21 cellular contexts compared by ENCODE assay signal in the genomic region with DNA sequence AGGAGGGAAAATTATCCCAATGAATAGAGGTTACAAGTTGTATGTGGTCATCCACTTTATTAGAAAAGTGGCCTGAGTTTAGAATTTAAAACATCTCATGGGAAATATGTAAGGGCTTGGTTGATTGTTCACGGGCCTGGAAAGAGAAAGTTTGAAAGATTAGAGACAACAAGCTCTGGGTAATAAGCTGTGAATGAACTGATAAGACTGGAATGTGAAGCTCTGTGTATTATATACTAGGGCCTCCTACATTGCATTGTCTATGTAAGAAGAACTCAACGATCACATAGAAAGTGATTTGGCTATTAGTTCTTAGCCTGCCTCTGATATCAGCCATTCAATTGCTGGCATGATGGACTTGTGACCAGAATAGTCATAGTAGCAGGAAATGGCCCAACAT.
"Had no signal": no experiment of that assay in that cellular context is flagged by ENCODE, and none has a peak within 500 bp of the region (broad histone marks: within the 10 kb centered on the region; RNA-seq: fewer than 3 reads in every experiment).

No MANE protein-coding gene starts in this region.

- H3K27me3 ChIP-seq: gastrocnemius medialis, heart right ventricle, thyroid gland had no signal

- H3K9me3 ChIP-seq: gastrocnemius medialis, heart right ventricle, mucosa of descending colon, thyroid gland had no signal

- H3K4me1 Mint-ChIP-seq: naive thymus-derived CD4-positive, alpha-beta T cell; stimulated activated naive B cell treated with anti-CD40 and anti-IgM and Interleukin-4, amounts not matched to agents 10 μg/mL and 1 μg/mL and 100 μg/mL, for 72 hours; T-helper 17 cell had no signal

- H3K4me3 Mint-ChIP-seq: activated CD8-positive, alpha-beta T cell treated with anti-CD3 and anti-CD28 coated beads for 36 hours; activated T-cell treated with anti-CD3 and anti-CD28 coated beads, Interleukin-2, amount 50 U/mL, for 72 hours; dendritic cell treated with granulocyte-macrophage colony-stimulating factor and Interleukin-4, amounts not matched to agents 40 ng/mL and 50 ng/mL, for 4 days; naive thymus-derived CD4-positive, alpha-beta T cell; stimulated activated naive B cell treated with anti-CD40 and anti-IgM and Interleukin-4, amounts not matched to agents 10 μg/mL and 1 μg/mL and 100 μg/mL, for 72 hours; T-helper 17 cell; WTC11 had no signal

- ATAC-seq: activated CD8-positive, alpha-beta T cell treated with anti-CD3 and anti-CD28 coated beads for 36 hours; activated naive CD4-positive, alpha-beta T cell treated with anti-CD3 and anti-CD28 coated beads, Interleukin-2, amount 50 U/mL, for 72 hours; activated T-cell treated with anti-CD3 and anti-CD28 coated beads, Interleukin-2, amount 50 U/mL, for 72 hours; gastrocnemius medialis; heart right ventricle; mucosa of descending colon; naive thymus-derived CD4-positive, alpha-beta T cell; stimulated activated naive B cell treated with anti-CD40 and anti-IgM and Interleukin-4, amounts not matched to agents 10 μg/mL and 1 μg/mL and 100 μg/mL, for 72 hours; T-helper 17 cell; WTC11 had no signal

- H3K9me3 Mint-ChIP-seq: activated CD8-positive, alpha-beta T cell treated with anti-CD3 and anti-CD28 coated beads for 36 hours; activated naive CD4-positive, alpha-beta T cell treated with anti-CD3 and anti-CD28 coated beads, Interleukin-2, amount 50 U/mL, for 72 hours; stimulated activated naive B cell treated with anti-CD40 and anti-IgM and Interleukin-4, amounts not matched to agents 10 μg/mL and 1 μg/mL and 100 μg/mL, for 72 hours; WTC11 had no signal

- H3K9ac ChIP-seq: parathyroid adenoma had no signal

- H3K4me1 ChIP-seq: gastrocnemius medialis, heart right ventricle, parathyroid adenoma, thyroid gland had no signal

- H3K27ac Mint-ChIP-seq: activated CD8-positive, alpha-beta T cell treated with anti-CD3 and anti-CD28 coated beads for 36 hours; activated naive CD4-positive, alpha-beta T cell treated with anti-CD3 and anti-CD28 coated beads, Interleukin-2, amount 50 U/mL, for 72 hours; activated T-cell treated with anti-CD3 and anti-CD28 coated beads, Interleukin-2, amount 50 U/mL, for 72 hours; dendritic cell treated with granulocyte-macrophage colony-stimulating factor and Interleukin-4, amounts not matched to agents 40 ng/mL and 50 ng/mL, for 4 days; naive thymus-derived CD4-positive, alpha-beta T cell; stimulated activated naive B cell treated with anti-CD40 and anti-IgM and Interleukin-4, amounts not matched to agents 10 μg/mL and 1 μg/mL and 100 μg/mL, for 72 hours; T-helper 17 cell; WTC11 had no signal

- H2AFZ ChIP-seq: parathyroid adenoma had no signal

- H3K36me3 Mint-ChIP-seq: activated naive CD4-positive, alpha-beta T cell treated with anti-CD3 and anti-CD28 coated beads, Interleukin-2, amount 50 U/mL, for 72 hours; naive thymus-derived CD4-positive, alpha-beta T cell; stimulated activated naive B cell treated with anti-CD40 and anti-IgM and Interleukin-4, amounts not matched to agents 10 μg/mL and 1 μg/mL and 100 μg/mL, for 72 hours; WTC11 had no signal

- H3K4me3 ChIP-seq: gastrocnemius medialis, heart right ventricle, mucosa of descending colon, thyroid gland had no signal

- DNase-seq: activated CD4-positive, alpha-beta T cell treated with anti-CD3 and anti-CD28 coated beads for 48 hours; activated CD8-positive, alpha-beta T cell treated with anti-CD3 and anti-CD28 coated beads for 36 hours; activated gamma-delta T cell; activated T-cell treated with anti-CD3 and anti-CD28 coated beads, Interleukin-2, amount 50 U/mL, for 72 hours; amygdala; cerebellar nuclear complex; effector memory CD4-positive, alpha-beta T cell; gastrocnemius medialis; heart right ventricle; mucosa of descending colon; naive thymus-derived CD4-positive, alpha-beta T cell; retina; stimulated activated CD4-positive, alpha-beta T cell treated with anti-CD3 and anti-CD28 coated beads, Interleukin-15, amount 100 ng/mL, for 24 hours; stimulated activated CD4-positive, alpha-beta T cell treated with anti-CD3 and anti-CD28 coated beads, Interleukin-4, amount 100 ng/mL, for 1 hour; stimulated activated naive B cell treated with anti-CD40 and anti-IgM and Interleukin-4, amounts not matched to agents 10 μg/mL and 1 μg/mL and 100 μg/mL, for 72 hours; T-helper 17 cell; thyroid gland had no signal

- H3K36me3 ChIP-seq: gastrocnemius medialis, heart right ventricle, thyroid gland had no signal

- H3K27ac ChIP-seq: gastrocnemius medialis, heart right ventricle, parathyroid adenoma, thyroid gland had no signal

- H3K27me3 Mint-ChIP-seq: activated CD8-positive, alpha-beta T cell treated with anti-CD3 and anti-CD28 coated beads for 36 hours; dendritic cell treated with granulocyte-macrophage colony-stimulating factor and Interleukin-4, amounts not matched to agents 40 ng/mL and 50 ng/mL, for 4 days; stimulated activated naive B cell treated with anti-CD40 and anti-IgM and Interleukin-4, amounts not matched to agents 10 μg/mL and 1 μg/mL and 100 μg/mL, for 72 hours; T-helper 17 cell had no signal
